ENCODE assay signal across 1 cellular context in the genomic region with DNA sequence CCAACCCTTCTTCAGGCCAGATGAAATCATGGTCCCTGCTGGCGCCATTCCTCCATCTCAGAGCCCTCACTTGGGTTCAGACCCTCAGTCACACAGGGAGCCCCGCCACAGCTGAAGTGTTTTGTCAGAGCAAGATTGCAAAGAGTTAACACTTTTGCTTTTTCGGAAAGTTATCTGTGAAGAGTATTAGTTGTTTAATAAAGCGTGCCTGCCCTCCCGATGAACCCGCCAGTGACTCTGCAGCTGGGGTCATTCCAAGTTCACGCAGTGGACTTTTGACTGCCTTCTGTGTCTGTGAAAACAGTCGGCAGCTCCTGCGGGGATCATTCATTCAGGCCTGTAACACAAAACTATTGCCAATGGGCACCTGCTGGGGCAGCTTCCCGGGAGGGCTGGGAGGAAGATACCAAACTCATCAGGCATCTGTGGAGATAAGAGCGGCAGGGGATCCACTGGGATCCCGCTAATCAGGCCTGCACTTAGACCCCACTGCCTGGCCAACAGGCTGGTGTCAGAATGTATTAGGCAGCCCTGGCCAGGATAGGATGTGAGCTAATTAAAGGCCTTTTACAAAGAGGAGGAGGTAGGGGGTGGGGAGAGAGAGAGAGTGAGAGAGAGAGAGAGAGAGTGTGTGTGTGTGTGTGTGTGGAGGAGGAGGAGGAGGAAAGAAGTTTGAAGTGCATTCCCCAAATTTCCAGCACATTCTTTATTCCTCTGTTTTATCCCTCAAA.
TF ChIP-seq lines count a peak whose summit lies in the region.

No MANE protein-coding gene starts in this region.

TF ChIP-seq in K562, 482 proteins besides CTCF, POLR2A, EP300 and RAD21 (continued from another document and continues in another):
- TF ChIP-seq E4F1 (CRISPR knock-in tag; IDR thresholded peaks at IDR 0.05; ENCODE audit: borderline replicate concordance) (no peak), HMG20A (CRISPR knock-in tag; conservative IDR thresholded peaks at IDR 0.05) (no peak), MYNN (IDR thresholded peaks at IDR 0.05) (0 out of 2 replicates have a peak, but pooled peaks have one; percentile 38), MYNN (CRISPR knock-in tag; IDR thresholded peaks at IDR 0.05) (no peak), USF2 (CRISPR knock-in tag; IDR thresholded peaks at IDR 0.05) (no peak), ZNF24 (IDR thresholded peaks at IDR 0.05) (peak; percentile 78; the same call in 1 of the 2 replicates), PHB (CRISPR knock-in tag; IDR thresholded peaks at IDR 0.05) (no peak), ZNF785 (CRISPR knock-in tag; IDR thresholded peaks at IDR 0.05) (no peak), ZNF589 (CRISPR knock-in tag; IDR thresholded peaks at IDR 0.05; ENCODE audit: low read depth) (peak; percentile 36; the same call in 1 of the 2 replicates), SP2 (IDR thresholded peaks at IDR 0.05; ENCODE audit: extremely low read depth, low read depth, low read length, poor library complexity, severe bottlenecking) (no peak), ADNP (tag; IDR thresholded peaks at IDR 0.05) (no peak), PTBP1 (IDR thresholded peaks at IDR 0.05; ENCODE audit: low read depth, low read length) (no peak), ZNF57 (CRISPR knock-in tag; IDR thresholded peaks at IDR 0.05) (no peak), SPI1 (IDR thresholded peaks at IDR 0.05; ENCODE audit: borderline replicate concordance, low read depth, low read length) (no peak), HEY1 (CRISPR knock-in tag; IDR thresholded peaks at IDR 0.05; ENCODE audit: borderline replicate concordance) (no peak), CTBP1 (IDR thresholded peaks at IDR 0.05; ENCODE audit: borderline replicate concordance) (no peak; the same call in 1 of the 2 replicates), MIER1 (IDR thresholded peaks at IDR 0.05; ENCODE audit: low read depth) (peak; percentile 80), ESRRA (IDR thresholded peaks at IDR 0.05; ENCODE audit: borderline replicate concordance, low read depth) (peak; percentile 54; the same call in 1 of the 2 replicates), HMGN3 (IDR thresholded peaks at IDR 0.05; ENCODE audit: borderline replicate concordance, extremely low read depth, insufficient read length, low read depth, low read length) (no peak), ETV1 (tag; conservative IDR thresholded peaks at IDR 0.05; ENCODE audit: low read depth) (no peak), RBM22 (IDR thresholded peaks at IDR 0.05; ENCODE audit: low read depth, low read length, poor library complexity, severe bottlenecking) (no peak), RNF2 (IDR thresholded peaks at IDR 0.05) (no peak), YY1 (IDR thresholded peaks at IDR 0.05; ENCODE audit: borderline replicate concordance in 1 of 3, control insufficient read depth in 1 of 3, extremely low read depth in 1 of 3, insufficient read depth in 3 of 3, insufficient read length in 1 of 3, insufficient replicate concordance in 2 of 3, low read depth in 1 of 3, low read length in 2 of 3) (peak in 2 of 3 experiments; percentile 21 to 60), ZNF133 (CRISPR knock-in tag; IDR thresholded peaks at IDR 0.05) (no peak), ZNF77 (CRISPR knock-in tag; IDR thresholded peaks at IDR 0.05) (no peak), HDGF (IDR thresholded peaks at IDR 0.05) (peak; percentile 24; the same call in 1 of the 2 replicates), NCOA4 (IDR thresholded peaks at IDR 0.05; ENCODE audit: partially characterized antibody) (peak; percentile 87), PKNOX1 (IDR thresholded peaks at IDR 0.05) (0 out of 2 replicates have a peak, but pooled peaks have one; percentile 6), ZFP1 (CRISPR knock-in tag; IDR thresholded peaks at IDR 0.05) (no peak), C11orf30 (IDR thresholded peaks at IDR 0.05; ENCODE audit: low read depth) (no peak), GMEB1 (CRISPR knock-in tag; IDR thresholded peaks at IDR 0.05) (no peak), FOXK2 (conservative IDR thresholded peaks at IDR 0.05 in 1 of 2, IDR thresholded peaks at IDR 0.05 in 1 of 2; ENCODE audit: low read depth in 2 of 2) (peak in 1 of 2 experiments; percentile 77; a peak in 2 of 4 replicates), GATAD2B (IDR thresholded peaks at IDR 0.05; ENCODE audit: borderline replicate concordance) (no peak), XRCC4 (IDR thresholded peaks at IDR 0.05; ENCODE audit: extremely low read depth, insufficient read depth, insufficient read length) (no peak), LEF1 (IDR thresholded peaks at IDR 0.05) (peak; percentile 80), ZNF740 (CRISPR knock-in tag; IDR thresholded peaks at IDR 0.05) (peak; percentile 68; the same call in 1 of the 2 replicates), ZNF740 (tag; IDR thresholded peaks at IDR 0.05) (peak; percentile 45 to 67; a peak in 2 of 4 replicates), CREB1 (IDR thresholded peaks at IDR 0.05) (no peak), CREB1 (CRISPR knock-in tag; IDR thresholded peaks at IDR 0.05) (no peak), MAFK (IDR thresholded peaks at IDR 0.05; ENCODE audit: low read length) (no peak), KDM2B (CRISPR knock-in tag; IDR thresholded peaks at IDR 0.05) (no peak), POLR2H (tag; IDR thresholded peaks at IDR 0.05; ENCODE audit: low read depth) (no peak), JUND (IDR thresholded peaks at IDR 0.05; ENCODE audit: borderline replicate concordance, low read depth, low read length) (no peak), JUND (tag; IDR thresholded peaks at IDR 0.05; ENCODE audit: borderline replicate concordance, low read depth, low read length) (peak; percentile 29; the same call in 1 of the 3 replicates), BCLAF1 (IDR thresholded peaks at IDR 0.05; ENCODE audit: borderline replicate concordance in 1 of 2, control insufficient read depth in 1 of 2, low read depth in 2 of 2, low read length in 1 of 2) (peak in 1 of 2 experiments; percentile 78; a peak in 1 of 4 replicates), NR0B1 (IDR thresholded peaks at IDR 0.05; ENCODE audit: partially characterized antibody) (no peak)
- TF ChIP-seq, protein P1, sequence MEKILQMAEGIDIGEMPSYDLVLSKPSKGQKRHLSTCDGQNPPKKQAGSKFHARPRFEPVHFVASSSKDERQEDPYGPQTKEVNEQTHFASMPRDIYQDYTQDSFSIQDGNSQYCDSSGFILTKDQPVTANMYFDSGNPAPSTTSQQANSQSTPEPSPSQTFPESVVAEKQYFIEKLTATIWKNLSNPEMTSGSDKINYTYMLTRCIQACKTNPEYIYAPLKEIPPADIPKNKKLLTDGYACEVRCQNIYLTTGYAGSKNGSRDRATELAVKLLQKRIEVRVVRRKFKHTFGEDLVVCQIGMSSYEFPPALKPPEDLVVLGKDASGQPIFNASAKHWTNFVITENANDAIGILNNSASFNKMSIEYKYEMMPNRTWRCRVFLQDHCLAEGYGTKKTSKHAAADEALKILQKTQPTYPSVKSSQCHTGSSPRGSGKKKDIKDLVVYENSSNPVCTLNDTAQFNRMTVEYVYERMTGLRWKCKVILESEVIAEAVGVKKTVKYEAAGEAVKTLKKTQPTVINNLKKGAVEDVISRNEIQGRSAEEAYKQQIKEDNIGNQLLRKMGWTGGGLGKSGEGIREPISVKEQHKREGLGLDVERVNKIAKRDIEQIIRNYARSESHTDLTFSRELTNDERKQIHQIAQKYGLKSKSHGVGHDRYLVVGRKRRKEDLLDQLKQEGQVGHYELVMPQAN (IDR thresholded peaks at IDR 0.05; ENCODE audit: borderline replicate concordance), result peak; percentile 64
- TF ChIP-seq, protein P2, sequence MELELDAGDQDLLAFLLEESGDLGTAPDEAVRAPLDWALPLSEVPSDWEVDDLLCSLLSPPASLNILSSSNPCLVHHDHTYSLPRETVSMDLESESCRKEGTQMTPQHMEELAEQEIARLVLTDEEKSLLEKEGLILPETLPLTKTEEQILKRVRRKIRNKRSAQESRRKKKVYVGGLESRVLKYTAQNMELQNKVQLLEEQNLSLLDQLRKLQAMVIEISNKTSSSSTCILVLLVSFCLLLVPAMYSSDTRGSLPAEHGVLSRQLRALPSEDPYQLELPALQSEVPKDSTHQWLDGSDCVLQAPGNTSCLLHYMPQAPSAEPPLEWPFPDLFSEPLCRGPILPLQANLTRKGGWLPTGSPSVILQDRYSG (tag; conservative IDR thresholded peaks at IDR 0.05; ENCODE audit: low read depth), result peak; percentile 59; the same call in 1 of the 2 replicates
- TF ChIP-seq, protein P3, sequence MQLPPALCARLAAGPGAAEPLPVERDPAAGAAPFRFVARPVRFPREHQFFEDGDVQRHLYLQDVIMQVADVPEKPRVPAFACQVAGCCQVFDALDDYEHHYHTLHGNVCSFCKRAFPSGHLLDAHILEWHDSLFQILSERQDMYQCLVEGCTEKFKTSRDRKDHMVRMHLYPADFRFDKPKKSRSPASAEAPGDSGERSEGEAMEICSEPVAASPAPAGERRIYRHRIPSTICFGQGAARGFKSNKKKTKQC (CRISPR knock-in tag; IDR thresholded peaks at IDR 0.05), result no peak
